ENCODE assay signal across 20 cellular contexts in genomic region chr11:2955896-2956476, GRCh38. TPM values are rescaled to one million over a fixed set of nuclear protein-coding genes. Genes with fewer than 3 reads are reported as not detected.
A peak's percentile ranks its signal among the peaks of the same experiment; 100 is the strongest.
DNase-seq lines count a peak whose midpoint lies in the region; ATAC-seq and TF ChIP-seq lines count a peak whose summit lies in the region.
"Had no signal": no experiment of that assay in that cellular context is flagged by ENCODE, and none has a peak within 500 bp of the region (broad histone marks: within the 10 kb centered on the region; RNA-seq: fewer than 3 reads in every experiment).

No MANE protein-coding gene starts in this region.

- H2AFZ ChIP-seq in GM23338 (no peak overlapping the region), neural progenitor cell (replicated peaks) (no peak overlapping the region)

- H3K4me2 ChIP-seq in GM23338: no peak overlapping the region
- peak overlapping the region; percentile 36 for H3K4me2 ChIP-seq in neural progenitor cell

- H3K9ac ChIP-seq in endodermal cell (ENCODE audit: extremely low read depth, low read length, poor library complexity, severe bottlenecking) (no peak overlapping the region), neural progenitor cell (no peak overlapping the region)

- H3K27me3 Mint-ChIP-seq in GM23338 (ENCODE audit: insufficient read depth, low read depth, poor library complexity) (peaks cover 4% of the 10 kb centered on the region), WTC11 (ENCODE audit: low read depth) (no peaks in the 10 kb centered on the region), endodermal cell (ENCODE audit: insufficient read depth) (no peaks in the 10 kb centered on the region), neural progenitor cell (ENCODE audit: insufficient read depth, low read depth) (peaks cover 5% of the 10 kb centered on the region)
- H3K27me3 Mint-ChIP-seq in stimulated activated naive B cell treated with anti-CD40 and anti-IgM and Interleukin-4, amounts not matched to agents 10 μg/mL and 1 μg/mL and 100 μg/mL, for 72 hours: no peaks in the 10 kb centered on the region
- H3K27me3 Mint-ChIP-seq: activated CD8-positive, alpha-beta memory T cell treated with anti-CD3 and anti-CD28 coated beads, Interleukin-2, amount 10 ng/mL, durations not matched to agents 7 days and 5 days had no signal

- H3K36me3 ChIP-seq in GM23338 (ENCODE audit: insufficient read depth): peaks cover 92% of the 10 kb centered on the region
- peaks cover 99% of the 10 kb centered on the region for H3K36me3 ChIP-seq in endodermal cell (ENCODE audit: control insufficient read depth, insufficient read depth, low read length)
- peaks cover 14% of the 10 kb centered on the region for H3K36me3 ChIP-seq in neural progenitor cell

- H3K27ac Mint-ChIP-seq in GM23338 (peak overlapping the region; percentile 74; the same call in 1 of the 2 replicates), WTC11 (peak overlapping the region; percentile 83), endodermal cell (peak overlapping the region; percentile 85), neural progenitor cell (peak overlapping the region; percentile 77)
- H3K27ac Mint-ChIP-seq in stimulated activated naive B cell treated with anti-CD40 and anti-IgM and Interleukin-4, amounts not matched to agents 10 μg/mL and 1 μg/mL and 100 μg/mL, for 72 hours: no peak overlapping the region
- H3K27ac Mint-ChIP-seq: activated CD8-positive, alpha-beta memory T cell treated with anti-CD3 and anti-CD28 coated beads, Interleukin-2, amount 10 ng/mL, durations not matched to agents 7 days and 5 days had no signal

- TF ChIP-seq CTCF in GM23338 (conservative IDR thresholded peaks at IDR 0.05; ENCODE audit: low read depth in 2 of 2) (peak; percentile 25 to 38; a peak in 3 of 4 replicates), WTC11 (IDR thresholded peaks at IDR 0.05) (no peak), endodermal cell (conservative IDR thresholded peaks at IDR 0.05) (peak; percentile 60), neural progenitor cell (IDR thresholded peaks at IDR 0.05) (peak; percentile 43)

- H3K27ac ChIP-seq in GM23338 (ENCODE audit: low read depth) (peak overlapping the region; percentile 64), endodermal cell (ENCODE audit: low read depth, low read length) (no peak overlapping the region), neural progenitor cell (no peak overlapping the region)
- H3K27ac ChIP-seq: epithelial cell of prostate, gastroesophageal sphincter, pancreas, vagina, WERI-Rb-1 had no signal

- peaks cover 95% of the 10 kb centered on the region for H3K36me3 Mint-ChIP-seq in GM23338 (ENCODE audit: low read depth)
- peaks cover 90% of the 10 kb centered on the region for H3K36me3 Mint-ChIP-seq in WTC11
- H3K36me3 Mint-ChIP-seq in endodermal cell (ENCODE audit: low read depth): peaks cover 90% of the 10 kb centered on the region
- peaks cover 57% of the 10 kb centered on the region for H3K36me3 Mint-ChIP-seq in neural progenitor cell
- H3K36me3 Mint-ChIP-seq in stimulated activated naive B cell treated with anti-CD40 and anti-IgM and Interleukin-4, amounts not matched to agents 10 μg/mL and 1 μg/mL and 100 μg/mL, for 72 hours: peaks cover 53 to 62% of the 10 kb centered on the region in 2 donors

- peaks cover 11% of the 10 kb centered on the region for H3F3A ChIP-seq in GM23338 (replicated peaks; ENCODE audit: low read depth)
- H3F3A ChIP-seq in neural progenitor cell (ENCODE audit: low read depth): no peaks in the 10 kb centered on the region

- H3K4me3 Mint-ChIP-seq in GM23338 (no peak overlapping the region), WTC11 (no peak overlapping the region), endodermal cell (no peak overlapping the region), neural progenitor cell (no peak overlapping the region)
- no peak overlapping the region for H3K4me3 Mint-ChIP-seq in stimulated activated naive B cell treated with anti-CD40 and anti-IgM and Interleukin-4, amounts not matched to agents 10 μg/mL and 1 μg/mL and 100 μg/mL, for 72 hours
- H3K4me3 Mint-ChIP-seq: activated CD8-positive, alpha-beta memory T cell treated with anti-CD3 and anti-CD28 coated beads, Interleukin-2, amount 10 ng/mL, durations not matched to agents 7 days and 5 days had no signal

- no peak overlapping the region for H3K4me3 ChIP-seq in GM23338
- H3K4me3 ChIP-seq in endodermal cell (ENCODE audit: low read length): no peak overlapping the region
- H3K4me3 ChIP-seq in neural progenitor cell: no peak overlapping the region
- H3K4me3 ChIP-seq: gastroesophageal sphincter, pancreas, vagina had no signal

- POLR2A ChIA-PET in WTC11 (lab: Charles Lee): no interaction called here

- H3K9me3 ChIP-seq in endodermal cell (ENCODE audit: control insufficient read depth, low read length): no peaks in the 10 kb centered on the region
- H3K9me3 ChIP-seq in neural progenitor cell (ENCODE audit: low read depth): no peaks in the 10 kb centered on the region
- H3K9me3 ChIP-seq: gastroesophageal sphincter, pancreas, vagina had no signal

- peaks cover 40% of the 10 kb centered on the region for H3K79me2 ChIP-seq in GM23338 (replicated peaks; ENCODE audit: insufficient read depth)
- peaks cover 18% of the 10 kb centered on the region for H3K79me2 ChIP-seq in neural progenitor cell (ENCODE audit: low read depth)

- H3K9me3 Mint-ChIP-seq in GM23338 (no peaks in the 10 kb centered on the region), WTC11 (no peaks in the 10 kb centered on the region), endodermal cell (no peaks in the 10 kb centered on the region), neural progenitor cell (no peaks in the 10 kb centered on the region)
- no peaks in the 10 kb centered on the region for H3K9me3 Mint-ChIP-seq in stimulated activated naive B cell treated with anti-CD40 and anti-IgM and Interleukin-4, amounts not matched to agents 10 μg/mL and 1 μg/mL and 100 μg/mL, for 72 hours

- DNase-seq in GM23338 (ENCODE audit: low spot score) (peak; percentile 58), WTC11 (ENCODE audit: low spot score) (no peak), endodermal cell (peak; percentile 69), neural progenitor cell (ENCODE audit: low spot score) (peak; percentile 60)
- DNase-seq in activated CD8-positive, alpha-beta memory T cell treated with anti-CD3 and anti-CD28 coated beads for 24 hours: no peak
- DNase-seq in stimulated activated naive B cell treated with anti-CD40 and anti-IgM and Interleukin-4, amounts not matched to agents 10 μg/mL and 1 μg/mL and 100 μg/mL, for 72 hours: no peak
- DNase-seq: activated CD8-positive, alpha-beta memory T cell treated with anti-CD3 and anti-CD28 coated beads, Interleukin-2, amount 10 ng/mL, durations not matched to agents 7 days and 5 days; GDM1; NCI-H1092; NCI-H524 treated with DMSO at 0.1 percent for 48 hours; pancreas; SHP77 treated with DMSO at 0.1 percent for 48 hours; stimulated activated CD4-positive, alpha-beta T cell treated with anti-CD3 and anti-CD28 coated beads, Interleukin-2, amount 100 ng/mL, for 48 hours; substantia nigra; WERI-Rb-1 had no signal

- peak; percentile 62 for ATAC-seq in GM23338
- peak; percentile 65 for ATAC-seq in WTC11
- no peak for ATAC-seq in stimulated activated naive B cell treated with anti-CD40 and anti-IgM and Interleukin-4, amounts not matched to agents 10 μg/mL and 1 μg/mL and 100 μg/mL, for 72 hours (replicated peaks)
- ATAC-seq in HG02678 (IDR thresholded peaks at IDR 0.05; ENCODE audit: unreplicated experiment): no peak
- ATAC-seq: activated CD8-positive, alpha-beta memory T cell treated with anti-CD3 and anti-CD28 coated beads, Interleukin-2, amount 10 ng/mL, durations not matched to agents 7 days and 5 days; gastroesophageal sphincter; pancreas had no signal

- H3K27me3 ChIP-seq in GM23338 (ENCODE audit: insufficient read depth): no peaks in the 10 kb centered on the region
- H3K27me3 ChIP-seq in endodermal cell (ENCODE audit: control insufficient read depth, insufficient read depth, low read length, poor library complexity, severe bottlenecking): no peaks in the 10 kb centered on the region
- H3K27me3 ChIP-seq in neural progenitor cell: no peaks in the 10 kb centered on the region
- H3K27me3 ChIP-seq: gastroesophageal sphincter, pancreas, vagina had no signal

- H3K9me2 ChIP-seq in GM23338 (ENCODE audit: insufficient read depth): no peaks in the 10 kb centered on the region

- 77 to 85% methylated on average over 6 of the region's 6 CpGs for WGBS in endodermal cell (ENCODE audit: insufficient coverage in 1 of 2, insufficient read length in 1 of 2), 2 experiments

- peaks cover 54% of the 10 kb centered on the region for H4K20me1 ChIP-seq in GM23338 (replicated peaks; ENCODE audit: insufficient read depth)
- H4K20me1 ChIP-seq in neural progenitor cell (ENCODE audit: low read depth): peaks cover 42% of the 10 kb centered on the region

- H3K4me1 Mint-ChIP-seq in GM23338 (peaks cover 7% of the 10 kb centered on the region), WTC11 (peaks cover 9% of the 10 kb centered on the region), endodermal cell (peaks cover 19% of the 10 kb centered on the region), neural progenitor cell (peaks cover 10% of the 10 kb centered on the region)
- H3K4me1 Mint-ChIP-seq in stimulated activated naive B cell treated with anti-CD40 and anti-IgM and Interleukin-4, amounts not matched to agents 10 μg/mL and 1 μg/mL and 100 μg/mL, for 72 hours: peaks cover 4 to 7% of the 10 kb centered on the region in 2 donors

- peaks cover 11% of the 10 kb centered on the region for H3K4me1 ChIP-seq in GM23338 (ENCODE audit: insufficient read depth)
- no peaks in the 10 kb centered on the region for H3K4me1 ChIP-seq in endodermal cell (ENCODE audit: control insufficient read depth, insufficient read depth, low read length)
- H3K4me1 ChIP-seq in neural progenitor cell: peaks cover 15% of the 10 kb centered on the region
- H3K4me1 ChIP-seq: pancreas, vagina had no signal

- CTCF ChIA-PET in WTC11 (lab: Charles Lee): interaction anchor here (0.5 to 1.5 kb wide), 12 partner anchors 10 to 1364 kb away, joined by 3 to 5 read pairs (median 3); no protein-coding TSS in a partner anchor

RNA-seq across cellular contexts. Expression of gene PHLDA2, which starts 26.8 kb away (rescaled TPM):
- 3.8 TPM in 1 of 2 replicates, not detected in the other for total RNA-seq in GM23338 (2014; rRNA removed; shearing (Covaris generic))
- polyA plus RNA-seq in GM23338 (2016; fragmentation: Nextera tagmentation; extraction: Ambion mirVana): 16.5 and 19.2 TPM in 2 replicates
- 9.4 to 11.0 TPM (median 9.6 TPM) in 3 replicates for total RNA-seq in WTC11 (2021)
- total RNA-seq in endodermal cell: 1 to 10 TPM; 3.0 to 5.1 TPM
- polyA plus RNA-seq in endodermal cell (2013, experiment 1 of 2): 4.5 TPM
- polyA plus RNA-seq in endodermal cell (2013, experiment 2 of 2): 5.4 TPM
- not detected in 2 replicates for total RNA-seq in neural progenitor cell (ENCODE audit: low replicate concordance)
- total RNA-seq: skeletal muscle tissue had no signal

RNA-seq across cellular contexts. Expression of gene NAP1L4, which starts 36.1 kb away (rescaled TPM):
- 181 and 183 TPM in 2 replicates for total RNA-seq in GM23338 (2014; rRNA removed; shearing (Covaris generic))
- polyA plus RNA-seq in GM23338 (2016; fragmentation: Nextera tagmentation; extraction: Ambion mirVana): 171 and 189 TPM in 2 replicates
- 160 to 189 TPM (median 181 TPM) in 3 replicates for total RNA-seq in WTC11 (2021)
- 100 to 1,000 TPM; 198 to 206 TPM for total RNA-seq in endodermal cell
- polyA plus RNA-seq in endodermal cell (2013, experiment 1 of 2): 171 TPM
- 165 TPM for polyA plus RNA-seq in endodermal cell (2013, experiment 2 of 2)
- 108 and 191 TPM in 2 replicates for total RNA-seq in neural progenitor cell (ENCODE audit: low replicate concordance)

Comparison
In these comparisons a context has a peak if more than half of its experiments do, and no peak if none do; other contexts are left out.
1. ATAC-seq: peak in GM23338 (single experiment) and WTC11 (single experiment); none in stimulated activated naive B cell treated with anti-CD40 and anti-IgM and Interleukin-4, amounts not matched to agents 10 μg/mL and 1 μg/mL and 100 μg/mL, for 72 hours (0 of 2) and HG02678 (single experiment).
2. DNase-seq: peak in GM23338 (single experiment), endodermal cell (single experiment) and neural progenitor cell (single experiment); none in WTC11 (single experiment), activated CD8-positive, alpha-beta memory T cell treated with anti-CD3 and anti-CD28 coated beads for 24 hours (single experiment) and stimulated activated naive B cell treated with anti-CD40 and anti-IgM and Interleukin-4, amounts not matched to agents 10 μg/mL and 1 μg/mL and 100 μg/mL, for 72 hours (single experiment).